ENCODE assay signal across 22 cellular contexts in genomic region chr7:71933426-71933825, GRCh38.
A peak's percentile ranks its signal among the peaks of the same experiment; 100 is the strongest.
DNase-seq lines count a peak whose midpoint lies in the region.
"Had no signal": no experiment of that assay in that cellular context is flagged by ENCODE, and none has a peak within 500 bp of the region (broad histone marks: within the 10 kb centered on the region; RNA-seq: fewer than 3 reads in every experiment).

No MANE protein-coding gene starts in this region.

- DNase-seq in putamen (ENCODE audit: low spot score) (peak; percentile 14), iPS-NIHi11 (ENCODE audit: low spot score) (no peak)
- DNase-seq: 8988T; ACHN; AML-193; BE2C; C1 segment of cervical spinal cord; Caco-2; Calu3; CD4-positive, alpha-beta memory T cell; CD4-positive, alpha-beta T cell; CD4-positive, CD25-positive, alpha-beta regulatory T cell; CD8-positive, alpha-beta memory T cell; CD8-positive, alpha-beta T cell; COR-L47; DMS 273 treated with DMSO at 0.1 percent for 48 hours; DMS153; DMS53; DMS79; DMS79 treated with DMSO at 0.1 percent for 48 hours; DND-41; EL had no signal
